ENCODE assay signal across 1 cellular context in genomic region chr4:8524595-8525382, GRCh38.
TF ChIP-seq lines count a peak whose summit lies in the region.

No MANE protein-coding gene starts in this region.

TF ChIP-seq in IMR-90, 13 proteins besides CTCF, POLR2A, EP300 and RAD21:
- TF ChIP-seq, protein P1, sequence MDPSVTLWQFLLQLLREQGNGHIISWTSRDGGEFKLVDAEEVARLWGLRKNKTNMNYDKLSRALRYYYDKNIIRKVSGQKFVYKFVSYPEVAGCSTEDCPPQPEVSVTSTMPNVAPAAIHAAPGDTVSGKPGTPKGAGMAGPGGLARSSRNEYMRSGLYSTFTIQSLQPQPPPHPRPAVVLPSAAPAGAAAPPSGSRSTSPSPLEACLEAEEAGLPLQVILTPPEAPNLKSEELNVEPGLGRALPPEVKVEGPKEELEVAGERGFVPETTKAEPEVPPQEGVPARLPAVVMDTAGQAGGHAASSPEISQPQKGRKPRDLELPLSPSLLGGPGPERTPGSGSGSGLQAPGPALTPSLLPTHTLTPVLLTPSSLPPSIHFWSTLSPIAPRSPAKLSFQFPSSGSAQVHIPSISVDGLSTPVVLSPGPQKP (IDR thresholded peaks at IDR 0.05; ENCODE audit: borderline replicate concordance, low read depth, low read length): no peak
- no peak for TF ChIP-seq MAFK (IDR thresholded peaks at IDR 0.05; ENCODE audit: low read depth, low read length)
- TF ChIP-seq SMC3 (IDR thresholded peaks at IDR 0.05; ENCODE audit: low read depth, low read length): no peak
- TF ChIP-seq BHLHE40 (IDR thresholded peaks at IDR 0.05; ENCODE audit: low read depth, low read length): no peak
- no peak for TF ChIP-seq NFE2L2 (IDR thresholded peaks at IDR 0.05; ENCODE audit: low read depth, low read length)
- no peak for TF ChIP-seq CEBPB (IDR thresholded peaks at IDR 0.05; ENCODE audit: low read depth, low read length)
- no peak for TF ChIP-seq MXI1 (IDR thresholded peaks at IDR 0.05; ENCODE audit: borderline replicate concordance, low read depth, low read length)
- TF ChIP-seq RFX5 (IDR thresholded peaks at IDR 0.05; ENCODE audit: low read depth, low read length): no peak
- TF ChIP-seq USF2 (IDR thresholded peaks at IDR 0.05; ENCODE audit: low read depth, low read length): no peak
- no peak for TF ChIP-seq MAZ (IDR thresholded peaks at IDR 0.05; ENCODE audit: borderline replicate concordance, low read depth, low read length)
